In the genomic region with DNA sequence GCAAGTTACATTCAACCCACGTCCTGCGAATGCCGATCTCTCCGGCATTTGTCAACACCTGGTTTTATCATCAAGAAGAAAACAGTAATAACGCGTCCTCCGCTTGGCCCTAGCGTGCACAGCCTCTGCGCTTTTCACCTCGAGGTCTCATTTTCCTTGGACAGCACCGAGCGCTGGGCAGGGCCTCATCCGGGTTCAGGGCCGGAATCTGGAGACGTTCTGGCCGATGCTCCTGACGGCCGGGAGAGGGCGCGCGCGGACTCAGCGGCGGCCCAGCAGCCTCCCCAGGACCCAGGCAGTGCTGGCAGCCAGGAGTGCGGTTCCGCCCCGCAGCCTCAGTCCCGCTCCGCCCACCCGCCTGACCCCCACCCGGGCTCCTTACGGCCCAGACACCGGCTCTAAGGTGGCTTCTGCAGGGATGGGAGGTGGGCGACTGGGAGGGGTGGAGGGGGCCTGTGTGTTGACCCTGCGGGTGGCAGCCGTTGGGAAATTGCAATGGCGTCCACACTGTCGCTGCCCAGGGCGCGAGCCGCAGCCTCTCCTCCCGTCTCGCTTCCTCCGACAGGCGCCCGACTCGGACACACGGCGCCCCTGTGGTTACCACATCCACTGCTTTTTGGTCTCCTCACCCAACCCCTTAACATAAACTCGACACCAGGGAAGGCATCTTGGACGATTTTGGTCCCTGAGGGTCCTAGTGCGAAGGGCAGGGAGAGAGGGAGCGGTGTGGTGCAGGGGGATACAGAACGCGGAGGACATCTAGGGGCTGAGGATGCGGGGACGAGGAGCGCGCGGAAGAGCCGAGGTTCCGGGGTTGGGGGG, we compare ENCODE assay signal across 8 cellular contexts. TPM values are rescaled to one million over a fixed set of nuclear protein-coding genes. Genes with fewer than 3 reads are reported as not detected.
A peak's percentile ranks its signal among the peaks of the same experiment; 100 is the strongest.
DNase-seq lines count a peak whose midpoint lies in the region; ATAC-seq lines count a peak whose summit lies in the region.

No MANE protein-coding gene starts in this region.

- H3K36me3 Mint-ChIP-seq in natural killer cell treated with Interleukin-12 subunit alpha and Interleukin-12 subunit beta and Interleukin-15 and Interleukin-18, amount 100 ng/mL, for 72 hours: no peaks in the 10 kb centered on the region

- peak; percentile 34 for ATAC-seq in GM21423 (IDR thresholded peaks at IDR 0.05; ENCODE audit: unreplicated experiment)
- peak; percentile 62 to 65 for ATAC-seq in natural killer cell treated with Interleukin-12 subunit alpha and Interleukin-12 subunit beta and Interleukin-15 and Interleukin-18, amount 100 ng/mL, for 72 hours

- H3K27ac Mint-ChIP-seq in natural killer cell treated with Interleukin-12 subunit alpha and Interleukin-12 subunit beta and Interleukin-15 and Interleukin-18, amount 100 ng/mL, for 72 hours: peak overlapping the region; percentile 79 to 90

- no peaks in the 10 kb centered on the region for H3K9me3 Mint-ChIP-seq in natural killer cell treated with Interleukin-12 subunit alpha and Interleukin-12 subunit beta and Interleukin-15 and Interleukin-18, amount 100 ng/mL, for 72 hours

- peaks cover 18 to 24% of the 10 kb centered on the region in 2 donors for H3K4me1 Mint-ChIP-seq in natural killer cell treated with Interleukin-12 subunit alpha and Interleukin-12 subunit beta and Interleukin-15 and Interleukin-18, amount 100 ng/mL, for 72 hours (ENCODE audit: low read depth in 2 of 2)

- peak overlapping the region; percentile 98 for H3K4me3 Mint-ChIP-seq in natural killer cell treated with Interleukin-12 subunit alpha and Interleukin-12 subunit beta and Interleukin-15 and Interleukin-18, amount 100 ng/mL, for 72 hours

- H3K27me3 Mint-ChIP-seq in natural killer cell treated with Interleukin-12 subunit alpha and Interleukin-12 subunit beta and Interleukin-15 and Interleukin-18, amount 100 ng/mL, for 72 hours: no peaks in the 10 kb centered on the region

- DNase-seq in COR-L47 (lab: John Stamatoyannopoulos, UW) (peak; percentile 73), KG1 (lab: John Stamatoyannopoulos, UW) (peak; percentile 78), RPMI7951 (ENCODE audit: low read depth) (peak; percentile 79), fibroblast of peridontal ligament (ENCODE audit: extremely low read depth) (peak; percentile 79)
- DNase-seq in activated T-helper 9 cell treated with anti-CD3 and anti-CD28 coated beads, Interleukin-2, amount 50 U/mL, for 16 hours (ENCODE audit: low read depth): peak; percentile 70
- peak; percentile 85 for DNase-seq in natural killer cell treated with Interleukin-12 subunit alpha and Interleukin-12 subunit beta and Interleukin-15 and Interleukin-18, amount 100 ng/mL, for 72 hours (ENCODE audit: low spot score)
- peak; percentile 70 for DNase-seq in stimulated activated naive CD4-positive, alpha-beta T cell treated with Interleukin-2 at 50 U/mL for 16 hours (lab: John Stamatoyannopoulos, UW)

RNA-seq across cellular contexts. Expression of a gene that starts 7.4 kb away (rescaled TPM):
- 7.9 and 13.5 TPM in 2 replicates for total RNA-seq in RPMI7951 (2014; rRNA removed; shearing (Covaris generic))
- 10 to 100 TPM; 66.6 to 85.7 TPM for total RNA-seq in natural killer cell treated with Interleukin-12 subunit alpha and Interleukin-12 subunit beta and Interleukin-15 and Interleukin-18, amount 100 ng/mL, for 72 hours

RNA-seq across cellular contexts. Expression of a gene that starts 21.3 kb away (rescaled TPM):
- 70.4 and 91.8 TPM in 2 replicates for total RNA-seq in RPMI7951 (2014; rRNA removed; shearing (Covaris generic))
- total RNA-seq in natural killer cell treated with Interleukin-12 subunit alpha and Interleukin-12 subunit beta and Interleukin-15 and Interleukin-18, amount 100 ng/mL, for 72 hours: 10 to 100 TPM; 21.5 to 24.7 TPM

RNA-seq across cellular contexts. Expression of a gene that starts 46.3 kb away (rescaled TPM):
- 0.72 and 0.78 TPM in 2 replicates for total RNA-seq in RPMI7951 (2014; rRNA removed; shearing (Covaris generic))
- under 1 TPM; 0.86 TPM for total RNA-seq in natural killer cell treated with Interleukin-12 subunit alpha and Interleukin-12 subunit beta and Interleukin-15 and Interleukin-18, amount 100 ng/mL, for 72 hours

RNA-seq across cellular contexts. Expression of a gene that starts 59.8 kb away (rescaled TPM):
- 0.24 and 0.49 TPM in 2 replicates for total RNA-seq in RPMI7951 (2014; rRNA removed; shearing (Covaris generic))
- not detected for total RNA-seq in natural killer cell treated with Interleukin-12 subunit alpha and Interleukin-12 subunit beta and Interleukin-15 and Interleukin-18, amount 100 ng/mL, for 72 hours

Comparison
In these comparisons a context has a peak if more than half of its experiments do, and no peak if none do; other contexts are left out.
1. Peak in every context shown above with its lines: DNase-seq and ATAC-seq.